Comparison of ENCODE assay signal across 14 cellular contexts in genomic region chr9:73180373-73180772, GRCh38. TPM values are rescaled to one million over a fixed set of nuclear protein-coding genes. Genes with fewer than 3 reads are reported as not detected.
A peak's percentile ranks its signal among the peaks of the same experiment; 100 is the strongest.
DNase-seq lines count a peak whose midpoint lies in the region; ATAC-seq and TF ChIP-seq lines count a peak whose summit lies in the region.
"Had no signal": no experiment of that assay in that cellular context is flagged by ENCODE, and none has a peak within 500 bp of the region (broad histone marks: within the 10 kb centered on the region; RNA-seq: fewer than 3 reads in every experiment).

No MANE protein-coding gene starts in this region.

- peaks cover 9% of the 10 kb centered on the region for H3K4me1 ChIP-seq in fibroblast of lung (ENCODE audit: control insufficient read depth, extremely low read depth, insufficient read depth, low read length)
- peaks cover 11% of the 10 kb centered on the region for H3K4me1 ChIP-seq in foreskin keratinocyte
- H3K4me1 ChIP-seq: Peyer's patch had no signal

- H3K9me3 ChIP-seq in fibroblast of lung (ENCODE audit: control insufficient read depth, insufficient read depth, low read depth, low read length): no peaks in the 10 kb centered on the region
- H3K9me3 ChIP-seq: ascending aorta, Peyer's patch had no signal

- H3K36me3 ChIP-seq in fibroblast of lung (ENCODE audit: control insufficient read depth, insufficient read depth, low read length): no peaks in the 10 kb centered on the region
- H3K36me3 ChIP-seq: ascending aorta, neural progenitor cell, Peyer's patch had no signal

- no peaks in the 10 kb centered on the region for H3K79me2 ChIP-seq in fibroblast of lung (ENCODE audit: control insufficient read depth, insufficient read depth, low read length)

- no peak for ATAC-seq in HG02623 (IDR thresholded peaks at IDR 0.05; ENCODE audit: unreplicated experiment)
- ATAC-seq in HG03097 (IDR thresholded peaks at IDR 0.05; ENCODE audit: low FRiP score, unreplicated experiment): no peak
- ATAC-seq in foreskin keratinocyte: no peak

- peak; percentile 48 for DNase-seq in A172 (ENCODE audit: low spot score)
- peak; percentile 54 for DNase-seq in ELR (ENCODE audit: low read depth)
- DNase-seq in OCI-M1 (lab: John Stamatoyannopoulos, UW): peak; percentile 50
- DNase-seq in fibroblast of lung (ENCODE audit: low read depth in 2 of 2): peak; percentile 67 to 82
- DNase-seq in globus pallidus (ENCODE audit: low spot score): no peak
- no peak for DNase-seq in foreskin keratinocyte
- DNase-seq: CD4-positive, CD25-positive, alpha-beta regulatory T cell; kidney glomerular epithelial cell; Peyer's patch; stimulated activated CD8-positive, alpha-beta memory T cell treated with anti-CD3 and anti-CD28 coated beads, Interleukin-4, amount 100 ng/mL, for 48 hours had no signal

- no peak overlapping the region for H2AFZ ChIP-seq in fibroblast of lung (ENCODE audit: low read length)
- H2AFZ ChIP-seq: neural progenitor cell had no signal

- H3K9ac ChIP-seq in fibroblast of lung (ENCODE audit: insufficient read depth, low read length): no peak overlapping the region
- H3K9ac ChIP-seq: neural progenitor cell had no signal

- H3K4me2 ChIP-seq in fibroblast of lung (ENCODE audit: extremely low read depth, insufficient read depth, low read length): peak overlapping the region; percentile 37

- H3K27me3 ChIP-seq in fibroblast of lung (ENCODE audit: control insufficient read depth, insufficient read depth, low read length): no peaks in the 10 kb centered on the region
- no peaks in the 10 kb centered on the region for H3K27me3 ChIP-seq in foreskin keratinocyte
- H3K27me3 ChIP-seq: ascending aorta, neural progenitor cell, Peyer's patch had no signal

- H3K27ac ChIP-seq in fibroblast of lung (ENCODE audit: insufficient read depth, low read length) (no peak overlapping the region), foreskin keratinocyte (no peak overlapping the region)
- H3K27ac ChIP-seq: neural progenitor cell, Peyer's patch had no signal

- no peaks in the 10 kb centered on the region for H4K20me1 ChIP-seq in fibroblast of lung (ENCODE audit: control insufficient read depth, extremely low read depth, insufficient read depth, low read length)

- TF ChIP-seq CTCF in fibroblast of lung (conservative IDR thresholded peaks at IDR 0.05 in 1 of 2, IDR thresholded peaks at IDR 0.05 in 1 of 2; ENCODE audit: low read depth in 1 of 2, low read length in 2 of 2): no peak
- no peak for TF ChIP-seq CTCF in foreskin keratinocyte (conservative IDR thresholded peaks at IDR 0.05)

- H3K4me3 ChIP-seq in fibroblast of lung (replicated peaks in 1 of 4; ENCODE audit: control extremely low read depth in 1 of 4, insufficient read depth in 1 of 4, low read depth in 3 of 4, low read length in 4 of 4): no peak overlapping the region
- H3K4me3 ChIP-seq: ascending aorta, neural progenitor cell, Peyer's patch had no signal

RNA-seq across cellular contexts. Expression of gene ANXA1, which starts 28.7 kb away (rescaled TPM):
- 920 and 1,111 TPM in 2 replicates for total RNA-seq in A172 (2014; rRNA removed; shearing (Covaris generic))
- 578 and 966 TPM in 2 replicates for total RNA-seq in fibroblast of lung
- polyA plus RNA-seq in fibroblast of lung: 817 and 860 TPM in 2 replicates
- 500 and 603 TPM in 2 replicates for polyA plus RNA-seq in fibroblast of lung (2012)
- polyA minus RNA-seq in fibroblast of lung (ENCODE audit: low replicate concordance): 42.9 and 82.4 TPM in 2 replicates
- total RNA-seq in foreskin keratinocyte: 880 and 908 TPM in 2 replicates
- polyA plus RNA-seq in foreskin keratinocyte: 712 and 776 TPM in 2 replicates

Comparison
In these comparisons a context has a peak if more than half of its experiments do, and no peak if none do; other contexts are left out.
1. DNase-seq: peak in A172 (single experiment), ELR (single experiment), OCI-M1 (single experiment) and fibroblast of lung (2 of 2); none in globus pallidus (single experiment) and foreskin keratinocyte (0 of 2).